ENCODE assay signal across 19 cellular contexts in the genomic region with DNA sequence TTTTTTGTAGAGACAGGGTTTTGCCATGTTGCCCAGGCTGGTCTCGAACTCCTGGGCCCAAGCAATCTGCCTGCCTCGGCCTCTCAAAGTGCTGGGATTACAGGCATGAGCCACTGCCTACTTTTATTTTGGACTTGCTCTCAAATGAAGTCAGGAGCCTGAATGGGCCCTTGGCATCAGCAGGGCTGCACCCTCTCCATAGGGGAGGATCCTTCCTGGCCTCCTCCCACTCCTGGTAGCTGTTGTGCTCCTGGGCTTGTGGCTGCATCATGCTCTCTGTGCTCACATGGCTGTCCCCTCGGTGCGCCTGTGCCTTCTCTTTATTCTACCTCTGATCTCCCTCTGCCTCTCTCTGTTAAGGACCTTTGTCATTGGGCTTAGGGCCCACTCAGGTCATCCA. TPM values are rescaled to one million over a fixed set of nuclear protein-coding genes. Genes with fewer than 3 reads are reported as not detected.
"Had no signal": no experiment of that assay in that cellular context is flagged by ENCODE, and none has a peak within 500 bp of the region (broad histone marks: within the 10 kb centered on the region; RNA-seq: fewer than 3 reads in every experiment).

No MANE protein-coding gene starts in this region.

- DNase-seq: KBM-7, MV-4-11, NCI-H1048, NCI-H1105, NCI-H1417, NCI-H1436 treated with DMSO at 0.1 percent for 48 hours, NCI-H1694, NCI-H187 treated with DMSO at 0.1 percent for 48 hours, NCI-H2029 treated with DMSO at 0.1 percent for 48 hours, NCI-H2171 treated with DMSO at 0.1 percent for 48 hours, NCI-H345, NCI-H446 treated with DMSO at 0.1 percent for 48 hours, NCI-H510A treated with DMSO at 0.1 percent for 48 hours, NCI-H526, Right ventricle myocardium superior, RPMI8226, SIG-M5 had no signal

RNA-seq across cellular contexts. Expression of gene DISP3, which starts 46.4 kb away (rescaled TPM):
- total RNA-seq: LHCN-M2, Right ventricle myocardium superior, SJSA1 had no signal
